In the genomic region with DNA sequence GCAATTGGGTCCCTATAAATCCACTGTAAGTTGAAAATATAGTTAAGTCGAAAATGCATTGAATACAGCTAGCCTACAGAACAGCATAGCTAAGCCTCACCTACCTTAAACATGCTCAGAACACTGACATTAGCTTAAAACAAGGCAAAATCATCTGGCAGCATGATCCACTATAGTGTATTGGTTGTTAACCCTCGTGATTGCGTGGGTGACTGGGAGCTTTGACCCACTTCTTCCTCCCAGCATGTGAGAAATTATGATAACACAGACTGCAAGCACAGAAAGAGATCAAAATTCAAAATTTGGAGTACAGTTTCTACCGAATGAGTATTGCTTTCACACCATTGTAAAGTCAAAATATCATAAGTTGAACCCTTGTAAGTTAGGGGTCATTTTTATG, we compare ENCODE assay signal across 1 cellular context.
TF ChIP-seq lines count a peak whose summit lies in the region.

No MANE protein-coding gene starts in this region.

TF ChIP-seq in GM12878, 131 proteins besides CTCF, POLR2A, EP300 and RAD21 (continued from another document):
- TF ChIP-seq, protein P1, sequence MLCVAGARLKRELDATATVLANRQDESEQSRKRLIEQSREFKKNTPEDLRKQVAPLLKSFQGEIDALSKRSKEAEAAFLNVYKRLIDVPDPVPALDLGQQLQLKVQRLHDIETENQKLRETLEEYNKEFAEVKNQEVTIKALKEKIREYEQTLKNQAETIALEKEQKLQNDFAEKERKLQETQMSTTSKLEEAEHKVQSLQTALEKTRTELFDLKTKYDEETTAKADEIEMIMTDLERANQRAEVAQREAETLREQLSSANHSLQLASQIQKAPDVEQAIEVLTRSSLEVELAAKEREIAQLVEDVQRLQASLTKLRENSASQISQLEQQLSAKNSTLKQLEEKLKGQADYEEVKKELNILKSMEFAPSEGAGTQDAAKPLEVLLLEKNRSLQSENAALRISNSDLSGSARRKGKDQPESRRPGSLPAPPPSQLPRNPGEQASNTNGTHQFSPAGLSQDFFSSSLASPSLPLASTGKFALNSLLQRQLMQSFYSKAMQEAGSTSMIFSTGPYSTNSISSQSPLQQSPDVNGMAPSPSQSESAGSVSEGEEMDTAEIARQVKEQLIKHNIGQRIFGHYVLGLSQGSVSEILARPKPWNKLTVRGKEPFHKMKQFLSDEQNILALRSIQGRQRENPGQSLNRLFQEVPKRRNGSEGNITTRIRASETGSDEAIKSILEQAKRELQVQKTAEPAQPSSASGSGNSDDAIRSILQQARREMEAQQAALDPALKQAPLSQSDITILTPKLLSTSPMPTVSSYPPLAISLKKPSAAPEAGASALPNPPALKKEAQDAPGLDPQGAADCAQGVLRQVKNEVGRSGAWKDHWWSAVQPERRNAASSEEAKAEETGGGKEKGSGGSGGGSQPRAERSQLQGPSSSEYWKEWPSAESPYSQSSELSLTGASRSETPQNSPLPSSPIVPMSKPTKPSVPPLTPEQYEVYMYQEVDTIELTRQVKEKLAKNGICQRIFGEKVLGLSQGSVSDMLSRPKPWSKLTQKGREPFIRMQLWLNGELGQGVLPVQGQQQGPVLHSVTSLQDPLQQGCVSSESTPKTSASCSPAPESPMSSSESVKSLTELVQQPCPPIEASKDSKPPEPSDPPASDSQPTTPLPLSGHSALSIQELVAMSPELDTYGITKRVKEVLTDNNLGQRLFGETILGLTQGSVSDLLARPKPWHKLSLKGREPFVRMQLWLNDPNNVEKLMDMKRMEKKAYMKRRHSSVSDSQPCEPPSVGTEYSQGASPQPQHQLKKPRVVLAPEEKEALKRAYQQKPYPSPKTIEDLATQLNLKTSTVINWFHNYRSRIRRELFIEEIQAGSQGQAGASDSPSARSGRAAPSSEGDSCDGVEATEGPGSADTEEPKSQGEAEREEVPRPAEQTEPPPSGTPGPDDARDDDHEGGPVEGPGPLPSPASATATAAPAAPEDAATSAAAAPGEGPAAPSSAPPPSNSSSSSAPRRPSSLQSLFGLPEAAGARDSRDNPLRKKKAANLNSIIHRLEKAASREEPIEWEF (IDR thresholded peaks at IDR 0.05; ENCODE audit: insufficient replicate concordance, low read depth, low read length): no peak
- TF ChIP-seq HDAC2 (IDR thresholded peaks at IDR 0.05) (no peak), FOXM1 (IDR thresholded peaks at IDR 0.05; ENCODE audit: low read depth, low read length) (no peak), ZNF384 (IDR thresholded peaks at IDR 0.05; ENCODE audit: borderline replicate concordance, low read depth, low read length) (no peak)
- TF ChIP-seq, protein P2, sequence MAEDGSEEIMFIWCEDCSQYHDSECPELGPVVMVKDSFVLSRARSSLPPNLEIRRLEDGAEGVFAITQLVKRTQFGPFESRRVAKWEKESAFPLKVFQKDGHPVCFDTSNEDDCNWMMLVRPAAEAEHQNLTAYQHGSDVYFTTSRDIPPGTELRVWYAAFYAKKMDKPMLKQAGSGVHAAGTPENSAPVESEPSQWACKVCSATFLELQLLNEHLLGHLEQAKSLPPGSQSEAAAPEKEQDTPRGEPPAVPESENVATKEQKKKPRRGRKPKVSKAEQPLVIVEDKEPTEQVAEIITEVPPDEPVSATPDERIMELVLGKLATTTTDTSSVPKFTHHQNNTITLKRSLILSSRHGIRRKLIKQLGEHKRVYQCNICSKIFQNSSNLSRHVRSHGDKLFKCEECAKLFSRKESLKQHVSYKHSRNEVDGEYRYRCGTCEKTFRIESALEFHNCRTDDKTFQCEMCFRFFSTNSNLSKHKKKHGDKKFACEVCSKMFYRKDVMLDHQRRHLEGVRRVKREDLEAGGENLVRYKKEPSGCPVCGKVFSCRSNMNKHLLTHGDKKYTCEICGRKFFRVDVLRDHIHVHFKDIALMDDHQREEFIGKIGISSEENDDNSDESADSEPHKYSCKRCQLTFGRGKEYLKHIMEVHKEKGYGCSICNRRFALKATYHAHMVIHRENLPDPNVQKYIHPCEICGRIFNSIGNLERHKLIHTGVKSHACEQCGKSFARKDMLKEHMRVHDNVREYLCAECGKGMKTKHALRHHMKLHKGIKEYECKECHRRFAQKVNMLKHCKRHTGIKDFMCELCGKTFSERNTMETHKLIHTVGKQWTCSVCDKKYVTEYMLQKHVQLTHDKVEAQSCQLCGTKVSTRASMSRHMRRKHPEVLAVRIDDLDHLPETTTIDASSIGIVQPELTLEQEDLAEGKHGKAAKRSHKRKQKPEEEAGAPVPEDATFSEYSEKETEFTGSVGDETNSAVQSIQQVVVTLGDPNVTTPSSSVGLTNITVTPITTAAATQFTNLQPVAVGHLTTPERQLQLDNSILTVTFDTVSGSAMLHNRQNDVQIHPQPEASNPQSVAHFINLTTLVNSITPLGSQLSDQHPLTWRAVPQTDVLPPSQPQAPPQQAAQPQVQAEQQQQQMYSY (CRISPR knock-in tag; IDR thresholded peaks at IDR 0.05): no peak
